Comparison of ENCODE assay signal across 8 cellular contexts in the genomic region with DNA sequence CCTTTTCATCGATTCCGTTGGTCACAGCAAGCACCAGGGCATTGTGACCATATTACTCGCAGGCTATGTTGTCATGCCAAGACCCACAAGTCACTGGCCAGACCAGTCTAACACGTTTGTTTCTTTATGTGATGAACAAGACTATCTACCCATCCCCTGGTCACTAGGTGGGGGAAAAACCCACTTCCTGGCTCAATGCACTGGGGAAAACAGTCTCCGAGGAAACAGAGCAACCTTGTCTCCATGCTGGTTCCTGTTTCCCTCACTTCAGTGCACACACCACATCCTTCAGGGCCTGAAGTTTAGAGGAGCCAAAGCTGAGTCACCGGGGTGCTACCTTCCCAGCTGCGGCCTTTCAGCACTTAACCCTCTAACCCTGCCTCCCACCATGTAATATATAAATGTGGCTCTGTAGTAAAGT. TPM values are rescaled to one million over a fixed set of nuclear protein-coding genes. Genes with fewer than 3 reads are reported as not detected.
DNase-seq lines count a peak whose midpoint lies in the region; ATAC-seq and TF ChIP-seq lines count a peak whose summit lies in the region.

No MANE protein-coding gene starts in this region.

- intact Hi-C loops in adrenal gland (cut with DNase I) = no loop called here

- peak; percentile 99 for ATAC-seq in GM21825 (IDR thresholded peaks at IDR 0.05; ENCODE audit: unreplicated experiment)

- no peak for TF ChIP-seq POLR2A in adrenal gland (IDR thresholded peaks at IDR 0.05)

- no peaks in the 10 kb centered on the region for H3K36me3 ChIP-seq in adrenal gland (replicated peaks in 1 of 2)

- no peak for TF ChIP-seq CTCF in GM10266 (IDR thresholded peaks at IDR 0.05; ENCODE audit: control insufficient read depth, insufficient read depth, low read depth, missing control alignments)
- TF ChIP-seq CTCF in epithelial cell of esophagus (IDR thresholded peaks at IDR 0.05; ENCODE audit: insufficient read depth, low read depth, low read length, missing control alignments) = no peak
- no peak for TF ChIP-seq CTCF in adrenal gland (IDR thresholded peaks at IDR 0.05)

- no peaks in the 10 kb centered on the region for H3K9me3 ChIP-seq in adrenal gland (replicated peaks in 1 of 3)

- WGBS in adrenal gland, 4 donors = 63 to 66% (median 65%) methylated on average over 7 of the region's 7 CpGs

- H3K27me3 ChIP-seq in adrenal gland = no peaks in the 10 kb centered on the region

- DNase-seq in GM10266 (ENCODE audit: extremely low spot score) (peak; percentile 38), KBM-7 (peak; percentile 52), epithelial cell of esophagus (ENCODE audit: low read depth) (peak; percentile 80), caudate nucleus (lab: John Stamatoyannopoulos, UW) (no peak), adrenal gland (no peak), occipital lobe (lab: John Stamatoyannopoulos, UW) (no peak), NCI-H526 treated with DMSO at 0.1 percent for 48 hours (lab: John Stamatoyannopoulos, UW) (no peak)

- H3K4me3 ChIP-seq in epithelial cell of esophagus (ENCODE audit: low read length) (no peak overlapping the region), adrenal gland (no peak overlapping the region)

- H3K4me1 ChIP-seq in adrenal gland (replicated peaks in 1 of 2) = no peaks in the 10 kb centered on the region

- in situ Hi-C loops in KBM-7 (cut with MboI; ENCODE audit: low pct_unique_long_range_greater_than_20kb, low sequenced_read_pairs) = no loop called here

- H3K27ac ChIP-seq in caudate nucleus (ENCODE audit: low read depth, low read length) (no peak overlapping the region), adrenal gland (no peak overlapping the region)

RNA-seq across cellular contexts. Expression of gene ERICH3, which starts 20.9 kb away (rescaled TPM):
- total RNA-seq in adrenal gland = 1 to 10 TPM in 5 of 8 donors, under 1 TPM in 2, not detected in 1; 0.09 to 2.8 (median 1.1) TPM
- polyA plus RNA-seq in adrenal gland = 1 to 10 TPM; 1.5 to 9.6 (median 6.6) TPM
- 16.7 TPM for total RNA-seq in occipital lobe

Comparison
In these comparisons a context has a peak if more than half of its experiments do, and no peak if none do; other contexts are left out.
1. DNase-seq: peak in GM10266 (single experiment), KBM-7 (single experiment) and epithelial cell of esophagus (single experiment); none in caudate nucleus (0 of 61), adrenal gland (0 of 7), occipital lobe (single experiment) and NCI-H526 treated with DMSO at 0.1 percent for 48 hours (single experiment).